ENCODE assay signal across 24 cellular contexts in the genomic region with DNA sequence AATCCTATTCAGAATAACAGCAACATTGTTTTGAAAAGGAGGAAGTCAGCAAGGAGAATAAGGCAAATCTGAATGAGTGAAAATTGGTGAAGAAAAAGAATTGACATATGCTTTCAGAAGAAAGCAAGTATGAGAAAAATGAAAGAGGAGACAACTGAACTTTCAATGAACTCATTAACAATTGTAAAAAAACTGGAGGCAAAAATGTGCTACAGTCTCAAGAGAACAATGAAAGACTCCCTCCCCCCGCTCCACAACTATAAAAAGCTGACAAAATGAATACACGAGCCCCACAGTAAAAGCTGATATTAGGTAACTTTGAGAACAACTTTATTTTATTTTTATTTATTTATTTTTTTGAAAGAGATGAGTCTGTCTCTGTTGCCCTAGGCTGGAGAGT.
DNase-seq lines count a peak whose midpoint lies in the region; ATAC-seq, FAIRE-seq and TF ChIP-seq lines count a peak whose summit lies in the region.
"Had no signal": no experiment of that assay in that cellular context is flagged by ENCODE, and none has a peak within 500 bp of the region (broad histone marks: within the 10 kb centered on the region; RNA-seq: fewer than 3 reads in every experiment).

No MANE protein-coding gene starts in this region.

- peaks cover 14% of the 10 kb centered on the region for H3K4me1 Mint-ChIP-seq in nephron
- H3K4me1 Mint-ChIP-seq: activated B cell treated with CpG ODN at 0.5 μM for 24 hours had no signal

- no peaks in the 10 kb centered on the region for H3K36me3 Mint-ChIP-seq in nephron (ENCODE audit: low read depth)
- H3K36me3 Mint-ChIP-seq: activated CD4-positive, alpha-beta memory T cell treated with anti-CD3 and anti-CD28 coated beads for 36 hours; neural progenitor cell had no signal

- peak; percentile 14 for DNase-seq in AG20443 (ENCODE audit: low spot score)
- peak; percentile 74 for DNase-seq in NCI-H69 (lab: John Stamatoyannopoulos, UW)
- no peak for DNase-seq in C1 segment of cervical spinal cord (lab: John Stamatoyannopoulos, UW)
- DNase-seq in NCI-H226, result no peak
- DNase-seq: activated B cell treated with CpG ODN at 0.5 μM for 24 hours; activated CD4-positive, alpha-beta memory T cell treated with anti-CD3 and anti-CD28 coated beads for 36 hours; amygdala; cerebellar nuclear complex; effector CD8-positive, alpha-beta T cell; GOT3; left lung; midbrain; MV-4-11; NCI-H187; NK-92 treated with Interleukin-12 subunit alpha and Interleukin-12 subunit beta, amount 100 ng/mL, for 24 hours; stimulated activated CD4-positive, alpha-beta T cell treated with anti-CD3 and anti-CD28 coated beads, Interleukin-12 subunit alpha, Interleukin-12 subunit beta, amount 100 ng/mL, for 4 hours had no signal

- ATAC-seq in GM21367 (IDR thresholded peaks at IDR 0.05; ENCODE audit: unreplicated experiment) (no peak), GM21390 (IDR thresholded peaks at IDR 0.05; ENCODE audit: unreplicated experiment) (no peak)
- ATAC-seq: left lung had no signal

- peak; percentile 65 for FAIRE-seq in endometrium (lab: Jason Lieb, UNC)
- FAIRE-seq: A204.1, urothelium cell line had no signal

- TF ChIP-seq CTCF in nephron (IDR thresholded peaks at IDR 0.05; ENCODE audit: unreplicated experiment in 3 of 3), result no peak

- H3K27ac Mint-ChIP-seq in nephron, result peak overlapping the region; percentile 39 to 75 (median 70)
- H3K27ac Mint-ChIP-seq: activated B cell treated with CpG ODN at 0.5 μM for 24 hours; activated CD4-positive, alpha-beta memory T cell treated with anti-CD3 and anti-CD28 coated beads for 36 hours; neural progenitor cell; T-helper 2 cell treated with Interferon-gamma antibody and Interleukin-4, amounts not matched to agents 5 μg/mL and 100 μg/mL, for 36 hours had no signal

- H3K9me3 Mint-ChIP-seq in nephron, result no peaks in the 10 kb centered on the region
- H3K9me3 Mint-ChIP-seq: activated B cell treated with CpG ODN at 0.5 μM for 24 hours; activated CD4-positive, alpha-beta memory T cell treated with anti-CD3 and anti-CD28 coated beads for 36 hours; neural progenitor cell; T-helper 2 cell treated with Interferon-gamma antibody and Interleukin-4, amounts not matched to agents 5 μg/mL and 100 μg/mL, for 36 hours had no signal

- peak overlapping the region in 1 of 3 experiments; percentile 0 for H3K4me3 Mint-ChIP-seq in nephron
- H3K4me3 Mint-ChIP-seq: activated B cell treated with CpG ODN at 0.5 μM for 24 hours; activated CD4-positive, alpha-beta memory T cell treated with anti-CD3 and anti-CD28 coated beads for 36 hours; neural progenitor cell; T-helper 2 cell treated with Interferon-gamma antibody and Interleukin-4, amounts not matched to agents 5 μg/mL and 100 μg/mL, for 36 hours had no signal

- no peaks in the 10 kb centered on the region for H3K27me3 Mint-ChIP-seq in nephron (ENCODE audit: low read depth)
- H3K27me3 Mint-ChIP-seq: activated B cell treated with CpG ODN at 0.5 μM for 24 hours; activated CD4-positive, alpha-beta memory T cell treated with anti-CD3 and anti-CD28 coated beads for 36 hours had no signal

Comparison
In these comparisons a context has a peak if more than half of its experiments do, and no peak if none do; other contexts are left out.
1. DNase-seq: peak in AG20443 (single experiment) and NCI-H69 (single experiment); none in C1 segment of cervical spinal cord (0 of 14) and NCI-H226 (single experiment).